1 cellular context compared by ENCODE assay signal in genomic region chr1:36269408-36269838, GRCh38.
TF ChIP-seq lines count a peak whose summit lies in the region.

No MANE protein-coding gene starts in this region.

TF ChIP-seq in HepG2, 621 proteins besides CTCF, POLR2A, EP300 and RAD21 (continued from another document and continues in another):
- TF ChIP-seq ZNF318 (CRISPR knock-in tag; IDR thresholded peaks at IDR 0.05): no peak
- TF ChIP-seq, protein P1, sequence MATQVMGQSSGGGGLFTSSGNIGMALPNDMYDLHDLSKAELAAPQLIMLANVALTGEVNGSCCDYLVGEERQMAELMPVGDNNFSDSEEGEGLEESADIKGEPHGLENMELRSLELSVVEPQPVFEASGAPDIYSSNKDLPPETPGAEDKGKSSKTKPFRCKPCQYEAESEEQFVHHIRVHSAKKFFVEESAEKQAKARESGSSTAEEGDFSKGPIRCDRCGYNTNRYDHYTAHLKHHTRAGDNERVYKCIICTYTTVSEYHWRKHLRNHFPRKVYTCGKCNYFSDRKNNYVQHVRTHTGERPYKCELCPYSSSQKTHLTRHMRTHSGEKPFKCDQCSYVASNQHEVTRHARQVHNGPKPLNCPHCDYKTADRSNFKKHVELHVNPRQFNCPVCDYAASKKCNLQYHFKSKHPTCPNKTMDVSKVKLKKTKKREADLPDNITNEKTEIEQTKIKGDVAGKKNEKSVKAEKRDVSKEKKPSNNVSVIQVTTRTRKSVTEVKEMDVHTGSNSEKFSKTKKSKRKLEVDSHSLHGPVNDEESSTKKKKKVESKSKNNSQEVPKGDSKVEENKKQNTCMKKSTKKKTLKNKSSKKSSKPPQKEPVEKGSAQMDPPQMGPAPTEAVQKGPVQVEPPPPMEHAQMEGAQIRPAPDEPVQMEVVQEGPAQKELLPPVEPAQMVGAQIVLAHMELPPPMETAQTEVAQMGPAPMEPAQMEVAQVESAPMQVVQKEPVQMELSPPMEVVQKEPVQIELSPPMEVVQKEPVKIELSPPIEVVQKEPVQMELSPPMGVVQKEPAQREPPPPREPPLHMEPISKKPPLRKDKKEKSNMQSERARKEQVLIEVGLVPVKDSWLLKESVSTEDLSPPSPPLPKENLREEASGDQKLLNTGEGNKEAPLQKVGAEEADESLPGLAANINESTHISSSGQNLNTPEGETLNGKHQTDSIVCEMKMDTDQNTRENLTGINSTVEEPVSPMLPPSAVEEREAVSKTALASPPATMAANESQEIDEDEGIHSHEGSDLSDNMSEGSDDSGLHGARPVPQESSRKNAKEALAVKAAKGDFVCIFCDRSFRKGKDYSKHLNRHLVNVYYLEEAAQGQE (IDR thresholded peaks at IDR 0.05; ENCODE audit: borderline replicate concordance in 1 of 2, low read depth in 1 of 2, low read length in 2 of 2): no peak; a peak in 1 of 4 replicates
- no peak for TF ChIP-seq ZNF207 (IDR thresholded peaks at IDR 0.05; ENCODE audit: borderline replicate concordance)
- no peak for TF ChIP-seq MAFK (conservative IDR thresholded peaks at IDR 0.05 in 1 of 2, IDR thresholded peaks at IDR 0.05 in 1 of 2; ENCODE audit: low read length in 2 of 2)
- TF ChIP-seq PREB (CRISPR knock-in tag; IDR thresholded peaks at IDR 0.05): no peak
- TF ChIP-seq FOXC1 (CRISPR knock-in tag; IDR thresholded peaks at IDR 0.05; ENCODE audit: borderline replicate concordance): no peak
- TF ChIP-seq ARHGAP35 (CRISPR knock-in tag; IDR thresholded peaks at IDR 0.05; ENCODE audit: borderline replicate concordance): no peak
- no peak for TF ChIP-seq ZNF552 (CRISPR knock-in tag; IDR thresholded peaks at IDR 0.05; ENCODE audit: borderline replicate concordance)
- 0 out of 2 replicates have a peak, but pooled peaks have one; percentile 65 for TF ChIP-seq ZNF761 (CRISPR knock-in tag; conservative IDR thresholded peaks at IDR 0.05)
- no peak for TF ChIP-seq PRPF4 (IDR thresholded peaks at IDR 0.05; ENCODE audit: low read depth, low read length, poor library complexity, severe bottlenecking)
- TF ChIP-seq ZNF562 (CRISPR knock-in tag; IDR thresholded peaks at IDR 0.05; ENCODE audit: borderline replicate concordance): no peak
- peak; percentile 84 for TF ChIP-seq FOXA1 (IDR thresholded peaks at IDR 0.05)
- peak; percentile 93 for TF ChIP-seq FOXA1 (CRISPR knock-in tag; IDR thresholded peaks at IDR 0.05)
- no peak for TF ChIP-seq ZNF101 (CRISPR knock-in tag; IDR thresholded peaks at IDR 0.05; ENCODE audit: borderline replicate concordance, low read depth)
- TF ChIP-seq ZNF496 (CRISPR knock-in tag; IDR thresholded peaks at IDR 0.05; ENCODE audit: insufficient replicate concordance): no peak
- no peak for TF ChIP-seq ATF7 (IDR thresholded peaks at IDR 0.05)
- TF ChIP-seq ATF7 (CRISPR knock-in tag; IDR thresholded peaks at IDR 0.05): no peak
- no peak for TF ChIP-seq ZNF709 (CRISPR knock-in tag; IDR thresholded peaks at IDR 0.05)
- peak; percentile 87 for TF ChIP-seq TBX3 (IDR thresholded peaks at IDR 0.05; ENCODE audit: borderline replicate concordance)
- no peak for TF ChIP-seq TRIM22 (IDR thresholded peaks at IDR 0.05)
- no peak for TF ChIP-seq CREB3 (CRISPR knock-in tag; IDR thresholded peaks at IDR 0.05)
- TF ChIP-seq HMGXB4 (CRISPR knock-in tag; IDR thresholded peaks at IDR 0.05; ENCODE audit: borderline replicate concordance in 1 of 2, low read depth in 1 of 2): peak in 1 of 2 experiments; percentile 26; a peak in 1 of 4 replicates
- TF ChIP-seq NFYB (CRISPR knock-in tag; IDR thresholded peaks at IDR 0.05): no peak
- no peak for TF ChIP-seq ZNF841 (CRISPR knock-in tag; IDR thresholded peaks at IDR 0.05; ENCODE audit: borderline replicate concordance)
- no peak for TF ChIP-seq SMAD9 (CRISPR knock-in tag; IDR thresholded peaks at IDR 0.05)
- TF ChIP-seq HDAC1 (CRISPR knock-in tag; IDR thresholded peaks at IDR 0.05): peak; percentile 84
- peak; percentile 35; the same call in 1 of the 2 replicates for TF ChIP-seq ZNF460 (CRISPR knock-in tag; IDR thresholded peaks at IDR 0.05; ENCODE audit: borderline replicate concordance)
- TF ChIP-seq ZUFSP (CRISPR knock-in tag; IDR thresholded peaks at IDR 0.05; ENCODE audit: borderline replicate concordance): no peak
- TF ChIP-seq ZIK1 (CRISPR knock-in tag; IDR thresholded peaks at IDR 0.05; ENCODE audit: borderline replicate concordance, low read depth): no peak
- no peak for TF ChIP-seq RNF2 (conservative IDR thresholded peaks at IDR 0.05; ENCODE audit: low read depth)
- TF ChIP-seq RORA (CRISPR knock-in tag; IDR thresholded peaks at IDR 0.05): no peak
- TF ChIP-seq, protein P2, sequence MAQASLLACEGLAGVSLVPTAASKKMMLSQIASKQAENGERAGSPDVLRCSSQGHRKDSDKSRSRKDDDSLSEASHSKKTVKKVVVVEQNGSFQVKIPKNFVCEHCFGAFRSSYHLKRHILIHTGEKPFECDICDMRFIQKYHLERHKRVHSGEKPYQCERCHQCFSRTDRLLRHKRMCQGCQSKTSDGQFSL (CRISPR knock-in tag; IDR thresholded peaks at IDR 0.05): no peak
- TF ChIP-seq ZNF569 (CRISPR knock-in tag; IDR thresholded peaks at IDR 0.05; ENCODE audit: borderline replicate concordance): no peak
